Comparison of ENCODE assay signal across 17 cellular contexts in the genomic region with DNA sequence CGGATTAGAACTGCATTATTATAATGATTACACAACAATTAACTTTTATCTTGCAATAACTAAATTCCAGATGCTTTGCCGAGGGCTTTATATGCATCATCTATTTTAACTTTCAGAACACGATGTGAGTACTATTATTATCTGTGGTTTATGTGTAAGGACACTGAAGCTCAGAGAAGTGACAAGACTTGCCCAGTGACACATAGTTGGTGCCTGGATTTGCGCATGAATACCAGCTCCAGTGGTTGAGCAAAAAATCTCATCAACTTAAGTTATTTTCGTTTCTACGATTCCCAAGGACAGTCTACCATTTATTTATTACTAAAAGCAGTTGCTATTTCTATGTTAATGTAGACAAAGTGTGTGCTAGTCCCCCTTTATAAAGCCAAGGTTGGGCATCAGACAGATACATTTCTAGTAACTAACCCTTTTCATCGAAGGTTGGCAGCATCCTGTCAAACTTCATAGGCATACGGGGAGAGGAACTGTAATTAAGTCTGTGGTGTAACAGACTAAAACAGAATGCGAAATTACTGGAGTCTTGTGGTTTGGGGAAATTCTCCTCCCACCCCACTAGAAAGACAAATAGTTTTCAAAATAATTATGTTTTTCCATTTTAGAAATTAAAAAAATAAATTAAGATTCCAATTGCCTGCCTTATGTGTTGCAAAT.
"Had no signal": no experiment of that assay in that cellular context is flagged by ENCODE, and none has a peak within 500 bp of the region (broad histone marks: within the 10 kb centered on the region; RNA-seq: fewer than 3 reads in every experiment).

No MANE protein-coding gene starts in this region.

- H3K27ac ChIP-seq: lower lobe of right lung, neutrophil, parathyroid adenoma, sigmoid colon, upper lobe of right lung had no signal

- H2AFZ ChIP-seq: parathyroid adenoma had no signal

- H3K36me3 ChIP-seq: lower lobe of right lung, neutrophil, sigmoid colon, upper lobe of right lung had no signal

- H3K4me1 ChIP-seq: lower lobe of right lung, parathyroid adenoma, sigmoid colon, upper lobe of right lung had no signal

- H3K27me3 ChIP-seq: upper lobe of right lung had no signal

- DNase-seq: activated CD4-positive, alpha-beta T cell treated with anti-CD3 and anti-CD28 coated beads for 36 hours; activated CD4-positive, alpha-beta T cell treated with anti-CD3 and anti-CD28 coated beads, Interleukin-2, amount 50 U/mL, for 48 hours; cerebellar nuclear complex; cortex of kidney; erythroblast; foreskin melanocyte; glutamatergic neuron; hypothalamus; lower lobe of right lung; natural killer cell; sigmoid colon; stimulated activated CD4-positive, alpha-beta T cell treated with anti-CD3 and anti-CD28 coated beads, Interleukin-1b, Interleukin-23, amount 100 ng/mL, for 48 hours; stimulated activated CD8-positive, alpha-beta memory T cell treated with anti-CD3 and anti-CD28 coated beads, Interleukin-4, amount 100 ng/mL, for 48 hours; stimulated activated naive CD4-positive, alpha-beta T cell; upper lobe of right lung had no signal

- H3K4me3 ChIP-seq: lower lobe of right lung, sigmoid colon, upper lobe of right lung had no signal

- H3K79me2 ChIP-seq: parathyroid adenoma had no signal

- H3K9ac ChIP-seq: parathyroid adenoma had no signal

- ATAC-seq: activated CD4-positive, alpha-beta T cell treated with anti-CD3 and anti-CD28 coated beads for 36 hours; lower lobe of right lung; natural killer cell; upper lobe of right lung had no signal

- H3K9me3 ChIP-seq: lower lobe of right lung, neutrophil, sigmoid colon, upper lobe of right lung had no signal
